9 cellular contexts compared by ENCODE assay signal in genomic region chr9:37984672-37985611, GRCh38.
DNase-seq lines count a peak whose midpoint lies in the region; ATAC-seq and TF ChIP-seq lines count a peak whose summit lies in the region.
"Had no signal": no experiment of that assay in that cellular context is flagged by ENCODE, and none has a peak within 500 bp of the region (broad histone marks: within the 10 kb centered on the region; RNA-seq: fewer than 3 reads in every experiment).

No MANE protein-coding gene starts in this region.

- WGBS in endodermal cell (ENCODE audit: insufficient coverage in 1 of 2, insufficient read length in 1 of 2), 2 experiments: 92 to 93% methylated on average over 18 to 26 of the region's 26 CpGs

- DNase-seq in HT1080 (ENCODE audit: low read depth) (peak; percentile 85), NCI-H774 (lab: John Stamatoyannopoulos, UW) (peak; percentile 52), endodermal cell (no peak), omental fat pad (ENCODE audit: low spot score) (no peak), WTC11 (ENCODE audit: low spot score) (no peak)
- DNase-seq: uterus had no signal

- no peak overlapping the region for H3K4me3 Mint-ChIP-seq in endodermal cell
- H3K4me3 Mint-ChIP-seq in WTC11: no peak overlapping the region

- POLR2A ChIA-PET in WTC11 (lab: Charles Lee): no interaction called here

- CTCF ChIA-PET in WTC11 (lab: Charles Lee): no interaction called here

- H3K4me1 ChIP-seq in endodermal cell (ENCODE audit: control insufficient read depth, insufficient read depth, low read length): no peaks in the 10 kb centered on the region
- H3K4me1 ChIP-seq: uterus had no signal

- H3K27ac Mint-ChIP-seq in endodermal cell: peak overlapping the region; percentile 62
- H3K27ac Mint-ChIP-seq in WTC11: no peak overlapping the region

- H3K9me3 ChIP-seq in endodermal cell (ENCODE audit: control insufficient read depth, low read length): no peaks in the 10 kb centered on the region
- H3K9me3 ChIP-seq: uterus had no signal

- H3K9me3 Mint-ChIP-seq in endodermal cell (no peaks in the 10 kb centered on the region), WTC11 (no peaks in the 10 kb centered on the region)

- H3K27ac ChIP-seq in endodermal cell (ENCODE audit: low read depth, low read length): peak overlapping the region; percentile 32
- H3K27ac ChIP-seq: uterus had no signal

- TF ChIP-seq CTCF in endodermal cell (conservative IDR thresholded peaks at IDR 0.05): no peak
- no peak for TF ChIP-seq CTCF in omental fat pad (IDR thresholded peaks at IDR 0.05)
- no peak for TF ChIP-seq CTCF in WTC11 (IDR thresholded peaks at IDR 0.05)

- no peak overlapping the region for H3K4me3 ChIP-seq in endodermal cell (ENCODE audit: low read length)
- H3K4me3 ChIP-seq: uterus had no signal

- peak; percentile 32 for ATAC-seq in omental fat pad (ENCODE audit: low FRiP score)
- no peak for ATAC-seq in GM19463 (IDR thresholded peaks at IDR 0.05; ENCODE audit: unreplicated experiment)
- no peak for ATAC-seq in HG02840 (IDR thresholded peaks at IDR 0.05; ENCODE audit: low FRiP score, unreplicated experiment)
- ATAC-seq in HG02938 (IDR thresholded peaks at IDR 0.05; ENCODE audit: unreplicated experiment): no peak
- no peak for ATAC-seq in WTC11

- peaks cover 4% of the 10 kb centered on the region for H3K4me1 Mint-ChIP-seq in endodermal cell
- 0 out of 2 replicates have a peak, but pooled peaks cover 4% of the 10 kb centered on the region for H3K4me1 Mint-ChIP-seq in WTC11

- no peak overlapping the region for H3K9ac ChIP-seq in endodermal cell (ENCODE audit: extremely low read depth, low read length, poor library complexity, severe bottlenecking)

- peaks cover 39% of the 10 kb centered on the region for H3K36me3 Mint-ChIP-seq in endodermal cell (ENCODE audit: low read depth)
- H3K36me3 Mint-ChIP-seq in WTC11: no peaks in the 10 kb centered on the region

- peaks cover 60% of the 10 kb centered on the region for H3K36me3 ChIP-seq in endodermal cell (ENCODE audit: control insufficient read depth, insufficient read depth, low read length)
- H3K36me3 ChIP-seq: uterus had no signal

- H3K27me3 ChIP-seq in endodermal cell (ENCODE audit: control insufficient read depth, insufficient read depth, low read length, poor library complexity, severe bottlenecking): no peaks in the 10 kb centered on the region
- H3K27me3 ChIP-seq: uterus had no signal

- H3K27me3 Mint-ChIP-seq in endodermal cell (ENCODE audit: insufficient read depth): no peaks in the 10 kb centered on the region
- no peaks in the 10 kb centered on the region for H3K27me3 Mint-ChIP-seq in WTC11 (ENCODE audit: low read depth)

TF ChIP-seq in WTC11, 78 proteins besides CTCF, POLR2A, EP300 and RAD21:
- TF ChIP-seq FOXP4 (CRISPR knock-in tag; IDR thresholded peaks at IDR 0.05): no peak
- no peak for TF ChIP-seq PRRX2 (CRISPR knock-in tag; IDR thresholded peaks at IDR 0.05)
- no peak for TF ChIP-seq MLX (CRISPR knock-in tag; IDR thresholded peaks at IDR 0.05)
- TF ChIP-seq ATF1 (CRISPR knock-in tag; IDR thresholded peaks at IDR 0.05): no peak
- TF ChIP-seq ELF4 (CRISPR knock-in tag; IDR thresholded peaks at IDR 0.05; ENCODE audit: low read depth): no peak
- TF ChIP-seq RELA (CRISPR knock-in tag; IDR thresholded peaks at IDR 0.05; ENCODE audit: borderline replicate concordance): no peak
- TF ChIP-seq ZNF423 (CRISPR knock-in tag; IDR thresholded peaks at IDR 0.05): no peak
- TF ChIP-seq, protein P1, sequence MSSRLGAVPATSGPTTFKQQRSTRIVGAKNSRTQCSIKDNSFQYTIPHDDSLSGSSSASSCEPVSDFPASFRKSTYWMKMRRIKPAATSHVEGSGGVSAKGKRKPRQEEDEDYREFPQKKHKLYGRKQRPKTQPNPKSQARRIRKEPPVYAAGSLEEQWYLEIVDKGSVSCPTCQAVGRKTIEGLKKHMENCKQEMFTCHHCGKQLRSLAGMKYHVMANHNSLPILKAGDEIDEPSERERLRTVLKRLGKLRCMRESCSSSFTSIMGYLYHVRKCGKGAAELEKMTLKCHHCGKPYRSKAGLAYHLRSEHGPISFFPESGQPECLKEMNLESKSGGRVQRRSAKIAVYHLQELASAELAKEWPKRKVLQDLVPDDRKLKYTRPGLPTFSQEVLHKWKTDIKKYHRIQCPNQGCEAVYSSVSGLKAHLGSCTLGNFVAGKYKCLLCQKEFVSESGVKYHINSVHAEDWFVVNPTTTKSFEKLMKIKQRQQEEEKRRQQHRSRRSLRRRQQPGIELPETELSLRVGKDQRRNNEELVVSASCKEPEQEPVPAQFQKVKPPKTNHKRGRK (CRISPR knock-in tag; IDR thresholded peaks at IDR 0.05; ENCODE audit: borderline replicate concordance): no peak
- TF ChIP-seq ZNF219 (CRISPR knock-in tag; IDR thresholded peaks at IDR 0.05; ENCODE audit: borderline replicate concordance): no peak
- TF ChIP-seq GRHL2 (CRISPR knock-in tag; IDR thresholded peaks at IDR 0.05; ENCODE audit: insufficient replicate concordance, severe bottlenecking): no peak
- TF ChIP-seq NR3C1 (CRISPR knock-in tag; conservative IDR thresholded peaks at IDR 0.05; ENCODE audit: low read depth): no peak
- no peak for TF ChIP-seq HMGXB4 (CRISPR knock-in tag; IDR thresholded peaks at IDR 0.05)
- no peak for TF ChIP-seq CREB1 (CRISPR knock-in tag; IDR thresholded peaks at IDR 0.05)
- TF ChIP-seq FOXK1 (CRISPR knock-in tag; IDR thresholded peaks at IDR 0.05): no peak
- no peak for TF ChIP-seq IRF2 (CRISPR knock-in tag; IDR thresholded peaks at IDR 0.05; ENCODE audit: borderline replicate concordance, low read depth)
- no peak for TF ChIP-seq KAT7 (CRISPR knock-in tag; IDR thresholded peaks at IDR 0.05; ENCODE audit: borderline replicate concordance)
- no peak for TF ChIP-seq MAX (CRISPR knock-in tag; IDR thresholded peaks at IDR 0.05)
- TF ChIP-seq, protein P2, sequence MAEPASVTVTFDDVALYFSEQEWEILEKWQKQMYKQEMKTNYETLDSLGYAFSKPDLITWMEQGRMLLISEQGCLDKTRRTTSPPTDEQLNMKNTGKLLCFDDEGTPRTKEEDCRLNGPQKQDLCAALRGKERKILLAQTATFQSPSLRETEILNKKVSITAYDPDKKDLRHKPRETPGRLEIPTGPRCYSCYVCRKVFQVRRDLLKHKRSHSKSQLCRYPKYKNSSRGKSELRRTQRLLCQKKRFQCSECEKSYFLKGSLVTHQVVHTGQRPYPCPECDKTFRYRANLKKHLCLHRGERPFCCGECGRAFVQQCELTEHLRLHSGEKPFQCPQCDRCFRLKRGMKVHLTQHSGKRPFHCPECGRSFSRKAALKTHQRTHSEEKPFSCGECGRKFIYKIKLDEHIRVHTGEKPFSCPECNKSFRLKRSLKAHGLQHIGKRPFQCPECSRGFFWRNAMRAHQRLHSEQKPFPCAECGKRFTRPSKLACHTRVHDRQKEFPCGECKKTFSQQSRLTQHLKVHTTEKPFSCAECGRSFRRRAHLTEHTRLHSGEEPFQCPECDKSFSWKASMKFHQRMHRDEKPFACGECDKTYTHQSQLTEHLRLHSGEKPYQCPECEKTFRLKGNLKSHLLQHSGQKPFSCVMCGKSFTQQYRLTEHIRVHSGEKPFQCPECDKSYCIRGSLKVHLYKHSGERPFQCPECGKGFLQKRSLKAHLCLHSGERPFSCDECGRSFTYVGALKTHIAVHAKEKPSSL (CRISPR knock-in tag; conservative IDR thresholded peaks at IDR 0.05): no peak
- TF ChIP-seq NFATC4 (CRISPR knock-in tag; IDR thresholded peaks at IDR 0.05): no peak
- no peak for TF ChIP-seq MYBL2 (CRISPR knock-in tag; IDR thresholded peaks at IDR 0.05)
TF ChIP-seq in WTC11: peak in this region for 0.

Comparison
In these comparisons a context has a peak if more than half of its experiments do, and no peak if none do; other contexts are left out.
1. DNase-seq: peak in HT1080 (single experiment) and NCI-H774 (single experiment); none in endodermal cell (single experiment), omental fat pad (single experiment) and WTC11 (single experiment).